23 cellular contexts compared by ENCODE assay signal in the genomic region with DNA sequence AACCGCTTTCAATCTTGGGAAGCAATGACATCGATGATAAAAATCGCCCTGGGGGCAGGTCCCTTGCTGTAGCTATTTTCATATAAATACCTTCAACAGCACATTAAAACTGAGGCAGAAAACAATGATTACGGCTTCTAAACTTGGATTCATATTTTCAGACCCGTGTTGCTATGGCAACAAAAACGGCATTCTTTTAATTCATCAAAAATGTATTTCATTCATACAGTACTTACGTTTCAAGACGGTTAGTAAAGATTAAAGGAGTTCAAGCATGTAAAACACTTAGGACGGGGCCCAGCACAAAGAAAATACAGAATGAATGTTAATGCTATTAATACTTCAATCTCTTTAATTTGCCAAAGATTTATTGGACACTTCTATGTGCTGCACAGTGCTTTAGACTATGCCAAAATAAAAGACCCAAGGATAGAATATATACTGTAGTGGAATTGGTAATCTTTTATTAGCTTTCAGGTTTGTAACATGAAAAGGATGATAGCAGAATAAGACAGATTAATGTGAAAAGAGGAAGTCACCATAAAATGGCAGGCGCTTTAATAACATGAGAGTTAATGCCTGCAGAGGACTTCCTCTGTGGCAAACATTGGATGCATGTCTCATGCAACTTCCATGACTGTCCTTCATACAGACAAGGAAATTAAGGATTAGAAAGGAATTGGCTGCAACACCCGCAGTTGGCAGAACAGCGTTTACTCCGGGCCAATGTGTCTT.
"Had no signal": no experiment of that assay in that cellular context is flagged by ENCODE, and none has a peak within 500 bp of the region (broad histone marks: within the 10 kb centered on the region; RNA-seq: fewer than 3 reads in every experiment).

No MANE protein-coding gene starts in this region.

- H3K36me3 ChIP-seq: gastroesophageal sphincter, pancreas, stomach, suprapubic skin, tibial nerve had no signal

- H3K9me3 ChIP-seq: gastroesophageal sphincter, pancreas, psoas muscle, suprapubic skin had no signal

- H3K27me3 ChIP-seq: gastroesophageal sphincter, pancreas, stomach, suprapubic skin, tibial nerve had no signal

- H3K27ac ChIP-seq: epithelial cell of prostate, gastroesophageal sphincter, pancreas, psoas muscle, skin epidermis, stomach, suprapubic skin, tibial nerve had no signal

- DNase-seq: activated CD4-positive, alpha-beta T cell treated with anti-CD3 and anti-CD28 coated beads for 4 hours; activated CD4-positive, alpha-beta T cell treated with anti-CD3 and anti-CD28 coated beads, Interleukin-2, amount 50 U/mL, for 48 hours; activated effector memory CD4-positive, alpha-beta T cell treated with Interleukin-2 at 50 U/mL for 16 hours; activated naive CD4-positive, alpha-beta T cell treated with anti-CD3 and anti-CD28 coated beads for 36 hours; activated naive CD8-positive, alpha-beta T cell treated with anti-CD3 and anti-CD28 coated beads, Interleukin-2, amount 50 U/mL, for 24 hours; activated T-cell treated with anti-CD3 and anti-CD28 coated beads, Interleukin-2, amount 50 U/mL, for 48 hours; head of caudate nucleus; hypothalamus; left ventricle myocardium superior; mammary epithelial cell; nephron progenitor cell; pancreas; psoas muscle; right cardiac atrium; stimulated activated CD4-positive, alpha-beta T cell treated with anti-CD3 and anti-CD28 coated beads, Interleukin-2, amount 100 ng/mL, for 24 hours; stomach had no signal

- H3K36me3 Mint-ChIP-seq: stimulated activated memory B cell treated with anti-CD40 and anti-IgM and Interleukin-4, amounts not matched to agents 10 μg/mL and 1 μg/mL and 100 μg/mL, for 72 hours had no signal

- H3K27me3 Mint-ChIP-seq: activated naive CD8-positive, alpha-beta T cell treated with anti-CD3 and anti-CD28 coated beads, Interleukin-2, amount 50 U/mL, for 24 hours; stimulated activated memory B cell treated with anti-CD40 and anti-IgM and Interleukin-4, amounts not matched to agents 10 μg/mL and 1 μg/mL and 100 μg/mL, for 72 hours had no signal

- ATAC-seq: activated naive CD8-positive, alpha-beta T cell treated with anti-CD3 and anti-CD28 coated beads, Interleukin-2, amount 50 U/mL, for 24 hours; gastroesophageal sphincter; pancreas; psoas muscle; right cardiac atrium; stimulated activated memory B cell treated with anti-CD40 and anti-IgM and Interleukin-4, amounts not matched to agents 10 μg/mL and 1 μg/mL and 100 μg/mL, for 72 hours; WTC11 had no signal

- H3K4me1 Mint-ChIP-seq: WTC11 had no signal

- H3K4me3 Mint-ChIP-seq: activated naive CD4-positive, alpha-beta T cell treated with anti-CD3 and anti-CD28 coated beads for 36 hours; activated naive CD8-positive, alpha-beta T cell treated with anti-CD3 and anti-CD28 coated beads, Interleukin-2, amount 50 U/mL, for 24 hours; nephron progenitor cell; stimulated activated memory B cell treated with anti-CD40 and anti-IgM and Interleukin-4, amounts not matched to agents 10 μg/mL and 1 μg/mL and 100 μg/mL, for 72 hours; WTC11 had no signal

- H3K4me3 ChIP-seq: gastroesophageal sphincter, pancreas, psoas muscle, skin epidermis, stomach, suprapubic skin, tibial nerve had no signal

- H3K4me1 ChIP-seq: pancreas, psoas muscle, stomach had no signal

- H3K27ac Mint-ChIP-seq: activated naive CD4-positive, alpha-beta T cell treated with anti-CD3 and anti-CD28 coated beads for 36 hours; activated naive CD8-positive, alpha-beta T cell treated with anti-CD3 and anti-CD28 coated beads, Interleukin-2, amount 50 U/mL, for 24 hours; stimulated activated memory B cell treated with anti-CD40 and anti-IgM and Interleukin-4, amounts not matched to agents 10 μg/mL and 1 μg/mL and 100 μg/mL, for 72 hours; WTC11 had no signal

- H3K9me3 Mint-ChIP-seq: activated naive CD8-positive, alpha-beta T cell treated with anti-CD3 and anti-CD28 coated beads, Interleukin-2, amount 50 U/mL, for 24 hours had no signal
